23 cellular contexts compared by ENCODE assay signal in genomic region chr3:12906916-12907290, GRCh38.
"Had no signal": no experiment of that assay in that cellular context is flagged by ENCODE, and none has a peak within 500 bp of the region (broad histone marks: within the 10 kb centered on the region; RNA-seq: fewer than 3 reads in every experiment).

No MANE protein-coding gene starts in this region.

- H3K4me1 ChIP-seq: breast epithelium, Peyer's patch had no signal

- H3K4me1 Mint-ChIP-seq: activated naive CD8-positive, alpha-beta T cell treated with anti-CD3 and anti-CD28 coated beads for 36 hours had no signal

- H3K4me3 Mint-ChIP-seq: activated CD4-positive, alpha-beta memory T cell treated with anti-CD3 and anti-CD28 coated beads for 36 hours; activated naive CD8-positive, alpha-beta T cell treated with anti-CD3 and anti-CD28 coated beads for 36 hours; activated T-cell treated with anti-CD3 and anti-CD28 coated beads, Interleukin-2, amount 50 U/mL, for 4 hours; T-helper 1 cell treated with Interleukin-12 subunit alpha and Interleukin-12 subunit beta and Interleukin-4 antibody, amounts not matched to agents 30 μg/mL and 1 μg/mL, for 36 hours; WTC11 had no signal

- H3K4me3 ChIP-seq: breast epithelium, Peyer's patch had no signal

- DNase-seq: activated CD4-positive, alpha-beta memory T cell treated with anti-CD3 and anti-CD28 coated beads for 36 hours; activated CD4-positive, alpha-beta T cell treated with anti-CD3 and anti-CD28 coated beads for 48 hours; activated CD4-positive, CD25-positive, alpha-beta regulatory T cell treated with anti-CD3 and anti-CD28 coated beads, Interleukin-2, amount 50 U/mL, for 72 hours; activated CD8-positive, alpha-beta memory T cell treated with anti-CD3 and anti-CD28 coated beads for 24 hours; activated effector memory CD4-positive, alpha-beta T cell treated with anti-CD3 and anti-CD28 coated beads, Interleukin-2, amount 50 U/mL, for 16 hours; activated naive CD4-positive, alpha-beta T cell treated with Interleukin-2 at 50 U/mL for 16 hours; activated naive CD8-positive, alpha-beta T cell treated with anti-CD3 and anti-CD28 coated beads for 36 hours; activated T-cell treated with anti-CD3 and anti-CD28 coated beads, Interleukin-2, amount 50 U/mL, for 4 hours; Kasumi-1; KBM-7; NCI-H1105 treated with DMSO at 0.1 percent for 48 hours; NCI-H1436 treated with DMSO at 0.1 percent for 48 hours; NCI-H187; NCI-H2081; NCI-H446; NCI-H524; Peyer's patch; SHP77 treated with DMSO at 0.1 percent for 48 hours; T-helper 9 cell had no signal

- H3K9me3 Mint-ChIP-seq: activated CD4-positive, alpha-beta memory T cell treated with anti-CD3 and anti-CD28 coated beads for 36 hours; activated naive CD8-positive, alpha-beta T cell treated with anti-CD3 and anti-CD28 coated beads for 36 hours; activated T-cell treated with anti-CD3 and anti-CD28 coated beads, Interleukin-2, amount 50 U/mL, for 4 hours; T-helper 1 cell treated with Interleukin-12 subunit alpha and Interleukin-12 subunit beta and Interleukin-4 antibody, amounts not matched to agents 30 μg/mL and 1 μg/mL, for 36 hours; WTC11 had no signal

- H3K27ac ChIP-seq: breast epithelium, Peyer's patch, RWPE1 had no signal

- H3K27me3 ChIP-seq: breast epithelium, Peyer's patch had no signal

- H3K27me3 Mint-ChIP-seq: activated CD4-positive, alpha-beta memory T cell treated with anti-CD3 and anti-CD28 coated beads for 36 hours; activated naive CD8-positive, alpha-beta T cell treated with anti-CD3 and anti-CD28 coated beads for 36 hours had no signal

- ATAC-seq: activated T-cell treated with anti-CD3 and anti-CD28 coated beads, Interleukin-2, amount 50 U/mL, for 4 hours; WTC11 had no signal

- H3K9me3 ChIP-seq: breast epithelium, Peyer's patch had no signal

- H3K27ac Mint-ChIP-seq: activated CD4-positive, alpha-beta memory T cell treated with anti-CD3 and anti-CD28 coated beads for 36 hours; activated naive CD8-positive, alpha-beta T cell treated with anti-CD3 and anti-CD28 coated beads for 36 hours; T-helper 1 cell treated with Interleukin-12 subunit alpha and Interleukin-12 subunit beta and Interleukin-4 antibody, amounts not matched to agents 30 μg/mL and 1 μg/mL, for 36 hours; WTC11 had no signal
